ENCODE assay signal across 9 cellular contexts in the genomic region with DNA sequence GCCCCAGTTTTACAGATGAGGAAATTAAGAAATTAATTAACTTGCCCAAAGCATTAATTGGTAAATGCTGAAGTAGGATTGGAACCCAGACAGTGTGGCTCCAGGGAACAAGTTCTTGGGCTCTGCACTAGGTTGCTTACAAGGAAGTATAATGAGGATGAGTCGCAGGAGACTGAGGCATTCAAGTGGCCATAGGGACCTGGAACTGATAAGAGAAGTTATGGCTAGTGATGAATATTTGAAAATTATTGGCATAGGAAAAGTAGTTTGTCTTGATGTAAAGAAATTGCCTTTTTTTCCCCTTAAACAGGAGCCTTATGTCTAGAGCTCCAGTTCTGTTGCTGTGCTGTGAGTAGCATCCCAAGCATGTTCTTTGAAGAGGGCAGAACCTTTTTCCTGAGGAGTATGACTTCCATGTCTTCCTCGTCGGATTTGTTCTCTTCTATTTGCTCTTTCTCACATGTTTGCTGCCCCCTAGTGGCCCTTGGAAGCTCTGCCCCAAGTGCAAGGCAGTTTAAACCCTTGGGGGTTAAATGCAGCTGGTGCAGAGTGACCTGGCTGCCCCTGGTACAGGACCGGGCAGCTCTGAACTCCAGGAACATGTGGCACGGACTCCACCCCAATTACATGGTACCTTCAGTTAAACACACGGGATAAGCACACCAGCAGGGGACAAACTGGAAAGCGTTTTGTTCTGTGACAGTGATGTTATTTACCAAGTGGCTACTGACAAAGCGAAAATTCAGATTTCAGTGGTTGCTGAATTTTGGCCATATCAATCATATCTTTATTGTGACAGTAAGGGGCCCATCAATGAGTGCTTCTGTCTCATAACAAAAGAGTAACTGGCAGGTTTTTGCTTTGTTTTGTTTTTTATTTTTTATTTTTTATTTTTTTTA.
DNase-seq lines count a peak whose midpoint lies in the region; ATAC-seq and TF ChIP-seq lines count a peak whose summit lies in the region.
"Had no signal": no experiment of that assay in that cellular context is flagged by ENCODE, and none has a peak within 500 bp of the region (broad histone marks: within the 10 kb centered on the region; RNA-seq: fewer than 3 reads in every experiment).

No MANE protein-coding gene starts in this region.

- H3K27ac Mint-ChIP-seq in chondrocyte (ENCODE audit: unreplicated experiment): no peak overlapping the region

- no peak overlapping the region for H3K4me3 ChIP-seq in left lung
- H3K4me3 ChIP-seq: suprapubic skin had no signal

- H3K36me3 ChIP-seq in left lung: no peaks in the 10 kb centered on the region
- H3K36me3 ChIP-seq: suprapubic skin had no signal

- TF ChIP-seq CTCF in chondrocyte (IDR thresholded peaks at IDR 0.05): peak; percentile 99
- TF ChIP-seq CTCF in left lung (IDR thresholded peaks at IDR 0.05): peak; percentile 87 to 93

- no peaks in the 10 kb centered on the region for H3K9me3 ChIP-seq in left lung
- H3K9me3 ChIP-seq: suprapubic skin had no signal

- no peak overlapping the region for H3K27ac ChIP-seq in left lung
- H3K27ac ChIP-seq: suprapubic skin had no signal

- intact Hi-C loops in left lung (cut with DNase I): loop anchor here in 1 of 2 donors (5.0 kb wide), 1 partner anchor 314 kb away; no protein-coding TSS in a partner anchor

- H3K4me1 Mint-ChIP-seq in chondrocyte (ENCODE audit: low read depth): no peaks in the 10 kb centered on the region

- no peak overlapping the region for H3K4me3 Mint-ChIP-seq in chondrocyte (ENCODE audit: unreplicated experiment)

- no peaks in the 10 kb centered on the region for H3K9me3 Mint-ChIP-seq in chondrocyte (ENCODE audit: low read depth)

- DNase-seq in NCI-H2081 (lab: John Stamatoyannopoulos, UW) (peak; percentile 71 to 78), NCI-H2081 treated with DMSO at 0.1 percent for 48 hours (lab: John Stamatoyannopoulos, UW) (no peak), NCI-H446 (lab: John Stamatoyannopoulos, UW) (peak; percentile 44 to 88), chondrocyte (ENCODE audit: low spot score) (no peak), left lung (peak in 1 of 2 donors; percentile 59)
- DNase-seq in activated CD4-positive, alpha-beta T cell treated with anti-CD3 and anti-CD28 coated beads for 24 hours (ENCODE audit: low read depth in 2 of 2): peak; percentile 46 to 52
- DNase-seq in stimulated activated CD4-positive, alpha-beta T cell treated with anti-CD3 and anti-CD28 coated beads, TNF-alpha, amount 100 ng/mL, for 1 hour (ENCODE audit: low read depth in 3 of 3, low spot score in 1 of 3): peak; percentile 2 to 44 (median 9)

- no peaks in the 10 kb centered on the region for H3K36me3 Mint-ChIP-seq in chondrocyte (ENCODE audit: low read depth)

- ATAC-seq in HG03139 (IDR thresholded peaks at IDR 0.05; ENCODE audit: unreplicated experiment) (peak; percentile 68), left lung (peak; percentile 96)

- H3K4me1 ChIP-seq in left lung: no peaks in the 10 kb centered on the region
- H3K4me1 ChIP-seq: suprapubic skin had no signal

- H3K27me3 Mint-ChIP-seq in chondrocyte (ENCODE audit: low read depth): no peaks in the 10 kb centered on the region

- peaks cover 0 to 13% of the 10 kb centered on the region in 2 donors for H3K27me3 ChIP-seq in left lung
- H3K27me3 ChIP-seq: suprapubic skin had no signal

Comparison
In these comparisons a context has a peak if more than half of its experiments do, and no peak if none do; other contexts are left out.
1. DNase-seq: peak in NCI-H2081 (2 of 2), NCI-H446 (2 of 2), activated CD4-positive, alpha-beta T cell treated with anti-CD3 and anti-CD28 coated beads for 24 hours (2 of 2) and stimulated activated CD4-positive, alpha-beta T cell treated with anti-CD3 and anti-CD28 coated beads, TNF-alpha, amount 100 ng/mL, for 1 hour (3 of 3); none in NCI-H2081 treated with DMSO at 0.1 percent for 48 hours (single experiment) and chondrocyte (single experiment).